In the genomic region with DNA sequence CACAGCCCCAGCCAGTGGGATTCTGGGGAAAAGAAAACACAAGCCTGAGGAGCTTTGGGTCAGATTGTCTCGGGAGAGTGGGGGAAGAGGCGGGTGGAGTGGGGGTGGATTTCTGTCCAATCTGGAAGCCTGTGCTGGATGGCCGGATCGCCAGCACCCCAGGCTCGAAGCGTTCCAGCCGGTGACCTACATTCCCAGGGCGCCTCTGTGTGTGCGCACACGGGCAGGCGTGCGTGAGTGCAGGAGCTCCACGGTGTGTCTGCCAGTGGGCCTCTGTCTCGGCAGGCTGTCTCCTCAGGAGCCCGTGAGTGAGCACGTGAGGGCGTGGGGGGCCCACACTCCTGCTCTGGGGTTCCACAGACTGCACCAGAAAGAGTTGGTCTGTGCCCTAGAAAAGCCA, we compare ENCODE assay signal across 1 cellular context.
TF ChIP-seq lines count a peak whose summit lies in the region.

No MANE protein-coding gene starts in this region.

TF ChIP-seq in SK-N-SH, 30 proteins besides CTCF, POLR2A, EP300 and RAD21 (continued from another document):
- TF ChIP-seq, protein P1, sequence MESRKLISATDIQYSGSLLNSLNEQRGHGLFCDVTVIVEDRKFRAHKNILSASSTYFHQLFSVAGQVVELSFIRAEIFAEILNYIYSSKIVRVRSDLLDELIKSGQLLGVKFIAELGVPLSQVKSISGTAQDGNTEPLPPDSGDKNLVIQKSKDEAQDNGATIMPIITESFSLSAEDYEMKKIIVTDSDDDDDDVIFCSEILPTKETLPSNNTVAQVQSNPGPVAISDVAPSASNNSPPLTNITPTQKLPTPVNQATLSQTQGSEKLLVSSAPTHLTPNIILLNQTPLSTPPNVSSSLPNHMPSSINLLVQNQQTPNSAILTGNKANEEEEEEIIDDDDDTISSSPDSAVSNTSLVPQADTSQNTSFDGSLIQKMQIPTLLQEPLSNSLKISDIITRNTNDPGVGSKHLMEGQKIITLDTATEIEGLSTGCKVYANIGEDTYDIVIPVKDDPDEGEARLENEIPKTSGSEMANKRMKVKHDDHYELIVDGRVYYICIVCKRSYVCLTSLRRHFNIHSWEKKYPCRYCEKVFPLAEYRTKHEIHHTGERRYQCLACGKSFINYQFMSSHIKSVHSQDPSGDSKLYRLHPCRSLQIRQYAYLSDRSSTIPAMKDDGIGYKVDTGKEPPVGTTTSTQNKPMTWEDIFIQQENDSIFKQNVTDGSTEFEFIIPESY (IDR thresholded peaks at IDR 0.05; ENCODE audit: borderline replicate concordance, low read depth) = no peak
